ENCODE assay signal across 8 cellular contexts in the genomic region with DNA sequence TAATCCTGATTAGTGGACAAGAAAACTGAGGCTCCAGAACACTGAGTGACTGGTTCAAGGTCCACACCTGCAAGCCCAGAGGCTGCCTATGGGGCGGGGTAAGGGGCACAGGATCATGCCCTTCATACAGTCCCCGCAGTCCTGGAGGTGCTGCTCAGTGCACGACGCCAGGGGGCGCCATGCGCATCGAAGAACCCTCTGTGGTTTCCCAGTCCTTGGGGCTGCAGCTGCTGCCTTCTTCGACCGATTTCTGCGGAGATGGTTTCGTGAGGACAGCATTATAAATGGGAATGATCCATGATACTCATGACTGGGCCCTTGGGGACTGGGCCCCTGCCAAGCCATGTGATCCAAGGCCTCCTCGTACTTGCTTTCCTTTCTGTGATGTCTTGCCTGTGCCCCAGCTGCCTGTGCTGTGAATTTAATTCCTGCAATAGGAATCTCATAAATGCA. TPM values are rescaled to one million over a fixed set of nuclear protein-coding genes. Genes with fewer than 3 reads are reported as not detected.
A peak's percentile ranks its signal among the peaks of the same experiment; 100 is the strongest.
DNase-seq lines count a peak whose midpoint lies in the region; ATAC-seq and TF ChIP-seq lines count a peak whose summit lies in the region.

No MANE protein-coding gene starts in this region.

- WGBS in lower leg skin, 2 donors: 2 to 4% methylated on average over 5 to 11 of the region's 12 CpGs

- H3K9me3 ChIP-seq in AG04450 (ENCODE audit: control insufficient read depth, insufficient read depth, low read length) (no peaks in the 10 kb centered on the region), WERI-Rb-1 (ENCODE audit: severe bottlenecking) (no peaks in the 10 kb centered on the region)

- in situ Hi-C loops in GM13977 (cut with MboI; ENCODE audit: low pct_unique_long_range_greater_than_20kb, low sequenced_read_pairs, unreplicated experiment): loop anchor here (5.0 kb wide), 1 partner anchor 110 kb away; no protein-coding TSS in a partner anchor

- POLR2A ChIA-PET in AG04450 (lab: Yijun Ruan, JAX): interaction anchor here (0.6 to 1.5 kb wide), 2 partner anchors 52 to 104 kb away, joined by 3 to 4 read pairs; no protein-coding TSS in a partner anchor

- H3K4me3 ChIP-seq in AG04450 (ENCODE audit: low read depth, low read length): no peak overlapping the region
- H3K4me3 ChIP-seq in WERI-Rb-1 (ENCODE audit: low read depth, low read length): no peak overlapping the region
- H3K4me3 ChIP-seq in dorsolateral prefrontal cortex: peak overlapping the region in 1 of 59 donors; percentile 15
- H3K4me3 ChIP-seq in lower leg skin (ENCODE audit: low read depth, poor library complexity, severe bottlenecking): no peak overlapping the region

- H3K36me3 ChIP-seq in WERI-Rb-1: no peaks in the 10 kb centered on the region

- H3K27ac ChIP-seq in AG04450 (ENCODE audit: low read depth, low read length) (no peak overlapping the region), WERI-Rb-1 (no peak overlapping the region), dorsolateral prefrontal cortex (peak overlapping the region in 5 of 59 donors; percentile 23 to 43 (median 28))

- peak; percentile 96 for TF ChIP-seq CTCF in AG04450 (IDR thresholded peaks at IDR 0.05; ENCODE audit: low read depth, low read length)
- TF ChIP-seq CTCF in GM13977 (IDR thresholded peaks at IDR 0.05; ENCODE audit: extremely low read depth, insufficient read depth, missing control alignments): peak; percentile 92
- TF ChIP-seq CTCF in WERI-Rb-1 (IDR thresholded peaks at IDR 0.05; ENCODE audit: low read depth, low read length): peak; percentile 92
- TF ChIP-seq CTCF in dorsolateral prefrontal cortex (IDR thresholded peaks at IDR 0.05 in 54 of 56, conservative IDR thresholded peaks at IDR 0.05 in 2 of 56; ENCODE audit: low read depth in 1 of 56, partially characterized antibody in 56 of 56): peak; percentile 64 to 98 (median 93)
- peak in 1 of 3 donors; percentile 78 for TF ChIP-seq CTCF in lower leg skin (IDR thresholded peaks at IDR 0.05)

- CTCF ChIA-PET in AG04450 (lab: Charles Lee): interaction anchor here (0.6 to 8.1 kb wide), 30 partner anchors 8 to 159 kb away, joined by 3 to 299 read pairs (median 4); no protein-coding TSS in a partner anchor

- ATAC-seq in GM21360 (IDR thresholded peaks at IDR 0.05; ENCODE audit: unreplicated experiment): no peak

- H3K27me3 ChIP-seq in AG04450 (ENCODE audit: control insufficient read depth, insufficient read depth, low read length) (peaks cover 4% of the 10 kb centered on the region), WERI-Rb-1 (ENCODE audit: insufficient read depth, low read depth, severe bottlenecking) (no peaks in the 10 kb centered on the region), dorsolateral prefrontal cortex (no peaks in the 10 kb centered on the region)

- TF ChIP-seq POLR2A in lower leg skin (IDR thresholded peaks at IDR 0.05): no peak

- intact Hi-C loops in dorsolateral prefrontal cortex (cut with DNase I) (loop anchor here (1.0 to 5.0 kb wide), 3 partner anchors 105 to 155 kb away; no protein-coding TSS in a partner anchor), lower leg skin (cut with DNase I; ENCODE audit: low total_unique reads) (loop anchor here (5.0 kb wide), 1 partner anchor 105 kb away; no protein-coding TSS in a partner anchor)

- DNase-seq in AG04450 (ENCODE audit: low read depth, low spot score): peak; percentile 65
- peak; percentile 78 for DNase-seq in GM13977 (ENCODE audit: low spot score)
- peak; percentile 38 for DNase-seq in NCI-H2107 (lab: John Stamatoyannopoulos, UW)
- peak; percentile 91 for DNase-seq in WERI-Rb-1
- DNase-seq in dorsolateral prefrontal cortex: peak; percentile 70 to 90 (median 82)
- peak; percentile 89 to 97 for DNase-seq in lower leg skin (ENCODE audit: low spot score in 2 of 2)
- DNase-seq in stimulated activated CD4-positive, alpha-beta T cell treated with anti-CD3 and anti-CD28 coated beads, Interleukin-4, amount 100 ng/mL, for 24 hours: peak; percentile 44

RNA-seq across cellular contexts. Expression of a gene that starts 37.1 kb away (rescaled TPM):
- polyA plus RNA-seq in AG04450 (2011; rRNA removed): 5.7 and 7.8 TPM in 2 replicates
- polyA minus RNA-seq in AG04450 (2011; rRNA and poly(A)+ RNA removed): 11.0 and 14.9 TPM in 2 replicates
- 10 to 100 TPM; 25.8 to 86.0 (median 36.9) TPM for total RNA-seq in dorsolateral prefrontal cortex
- 100 to 1,000 TPM in 3 of 4 donors, 10 to 100 TPM in 1; 95.1 to 125 (median 114) TPM for total RNA-seq in lower leg skin

Comparison
In these comparisons a context has a peak if more than half of its experiments do, and no peak if none do; other contexts are left out.
1. DNase-seq: peak in every context shown above with its lines; median percentile 93 in lower leg skin; 91 in WERI-Rb-1; 82 in dorsolateral prefrontal cortex; 78 in GM13977; 65 in AG04450; 44 in stimulated activated CD4-positive, alpha-beta T cell treated with anti-CD3 and anti-CD28 coated beads, Interleukin-4, amount 100 ng/mL, for 24 hours; 38 in NCI-H2107.